ENCODE assay signal across 18 cellular contexts in the genomic region with DNA sequence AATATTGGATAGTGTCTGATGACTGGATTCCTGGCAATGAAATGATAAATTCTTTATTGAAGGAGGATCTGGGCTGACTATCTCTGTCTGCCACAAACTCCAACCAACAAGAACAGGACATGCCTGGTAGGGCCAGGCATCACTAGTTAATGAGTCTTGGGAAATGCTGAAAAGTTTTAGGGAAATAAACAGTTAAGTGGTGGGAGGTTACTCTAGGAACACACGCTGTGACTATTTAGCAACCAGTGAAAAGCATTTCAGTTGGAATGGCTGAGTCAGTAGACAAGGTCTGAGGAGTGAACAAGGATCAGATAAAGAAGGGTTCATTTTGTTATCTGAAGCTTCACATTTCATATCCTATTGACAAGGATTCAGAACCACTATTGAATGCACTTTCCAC.
DNase-seq lines count a peak whose midpoint lies in the region; ATAC-seq and TF ChIP-seq lines count a peak whose summit lies in the region.
"Had no signal": no experiment of that assay in that cellular context is flagged by ENCODE, and none has a peak within 500 bp of the region (broad histone marks: within the 10 kb centered on the region; RNA-seq: fewer than 3 reads in every experiment).

No MANE protein-coding gene starts in this region.

- DNase-seq in HT1080 (ENCODE audit: low read depth) (peak; percentile 31), astrocyte of the spinal cord (ENCODE audit: low read depth, low spot score) (peak; percentile 32), kidney epithelial cell (ENCODE audit: low read depth) (peak; percentile 14), HUDEP-2 (lab: John Stamatoyannopoulos, UW; ENCODE audit: unreplicated experiment in 76 of 76) (no peak)
- no peak for DNase-seq in NK-92 treated with Interleukin-12 subunit alpha and Interleukin-12 subunit beta, amount 100 ng/mL, for 24 hours (lab: John Stamatoyannopoulos, UW)
- no peak for DNase-seq in effector memory CD4-positive, alpha-beta T cell
- DNase-seq: activated CD4-positive, alpha-beta T cell treated with anti-CD3 and anti-CD28 coated beads for 36 hours; activated gamma-delta T cell; aorta; erythroblast; hypothalamus; NCI-H1694 treated with DMSO at 0.1 percent for 48 hours; NCI-H510A treated with DMSO at 0.1 percent for 48 hours; stimulated activated naive CD4-positive, alpha-beta T cell treated with Interleukin-2 at 50 U/mL for 16 hours; T-helper 17 cell; upper lobe of left lung had no signal

- in situ Hi-C loops in astrocyte of the spinal cord (cut with HindIII; ENCODE audit: low sequenced_read_pairs): no loop called here

- ATAC-seq in HG03039 (IDR thresholded peaks at IDR 0.05; ENCODE audit: unreplicated experiment): no peak
- ATAC-seq: activated CD4-positive, alpha-beta T cell treated with anti-CD3 and anti-CD28 coated beads for 36 hours; T-helper 17 cell had no signal

- peak overlapping the region; percentile 44 for H3K27ac ChIP-seq in ACC112 (ENCODE audit: low read depth, low read length)
- H3K27ac ChIP-seq in effector memory CD4-positive, alpha-beta T cell (ENCODE audit: insufficient read depth, low read length, poor library complexity, severe bottlenecking): no peak overlapping the region
- H3K27ac ChIP-seq: upper lobe of left lung had no signal

- H3K36me3 ChIP-seq in ACC112 (ENCODE audit: insufficient read depth, low read length): no peaks in the 10 kb centered on the region
- no peaks in the 10 kb centered on the region for H3K36me3 ChIP-seq in kidney epithelial cell (ENCODE audit: control insufficient read depth, insufficient read depth, low read length)
- no peaks in the 10 kb centered on the region for H3K36me3 ChIP-seq in effector memory CD4-positive, alpha-beta T cell (ENCODE audit: control insufficient read depth, insufficient read depth, low read length)
- H3K36me3 ChIP-seq: upper lobe of left lung had no signal

- peaks cover 29% of the 10 kb centered on the region for H3K4me1 ChIP-seq in ACC112 (ENCODE audit: control insufficient read depth, insufficient read depth, low read length, unreplicated experiment)
- H3K4me1 ChIP-seq in effector memory CD4-positive, alpha-beta T cell (ENCODE audit: control insufficient read depth, insufficient read depth, low read length, poor library complexity, severe bottlenecking): no peaks in the 10 kb centered on the region
- H3K4me1 ChIP-seq: upper lobe of left lung had no signal

- no peak overlapping the region for H2AFZ ChIP-seq in ACC112 (ENCODE audit: low read length, unreplicated experiment)

- H3K79me2 ChIP-seq in ACC112 (ENCODE audit: control insufficient read depth, insufficient read depth, low read length, unreplicated experiment): no peaks in the 10 kb centered on the region

- no peaks in the 10 kb centered on the region for H3K9me3 ChIP-seq in effector memory CD4-positive, alpha-beta T cell (ENCODE audit: control insufficient read depth, low read length)
- H3K9me3 ChIP-seq: upper lobe of left lung had no signal

- H3K4me3 ChIP-seq in ACC112 (ENCODE audit: low read depth, low read length) (no peak overlapping the region), astrocyte of the spinal cord (ENCODE audit: low read depth, low read length) (no peak overlapping the region), kidney epithelial cell (ENCODE audit: low read depth, low read length) (no peak overlapping the region)
- no peak overlapping the region for H3K4me3 ChIP-seq in effector memory CD4-positive, alpha-beta T cell (ENCODE audit: insufficient read depth, low read depth, low read length, poor library complexity, severe bottlenecking)
- H3K4me3 ChIP-seq: upper lobe of left lung had no signal

- H3K27me3 ChIP-seq in ACC112 (ENCODE audit: insufficient read depth, low read length) (no peaks in the 10 kb centered on the region), kidney epithelial cell (ENCODE audit: control insufficient read depth, insufficient read depth, low read length) (no peaks in the 10 kb centered on the region)
- no peaks in the 10 kb centered on the region for H3K27me3 ChIP-seq in effector memory CD4-positive, alpha-beta T cell (replicated peaks; ENCODE audit: control insufficient read depth, insufficient read depth, low read length, poor library complexity, severe bottlenecking)
- H3K27me3 ChIP-seq: upper lobe of left lung had no signal

- TF ChIP-seq CTCF in astrocyte of the spinal cord (IDR thresholded peaks at IDR 0.05; ENCODE audit: low read depth, low read length) (no peak), kidney epithelial cell (IDR thresholded peaks at IDR 0.05; ENCODE audit: insufficient read depth, low read length, poor library complexity, severe bottlenecking) (no peak)

Comparison
In these comparisons a context has a peak if more than half of its experiments do, and no peak if none do; other contexts are left out.
1. DNase-seq: peak in HT1080 (single experiment), astrocyte of the spinal cord (single experiment) and kidney epithelial cell (single experiment); none in NK-92 treated with Interleukin-12 subunit alpha and Interleukin-12 subunit beta, amount 100 ng/mL, for 24 hours (single experiment), effector memory CD4-positive, alpha-beta T cell (0 of 3) and HUDEP-2 (0 of 76).